ENCODE assay signal across 1 cellular context in the genomic region with DNA sequence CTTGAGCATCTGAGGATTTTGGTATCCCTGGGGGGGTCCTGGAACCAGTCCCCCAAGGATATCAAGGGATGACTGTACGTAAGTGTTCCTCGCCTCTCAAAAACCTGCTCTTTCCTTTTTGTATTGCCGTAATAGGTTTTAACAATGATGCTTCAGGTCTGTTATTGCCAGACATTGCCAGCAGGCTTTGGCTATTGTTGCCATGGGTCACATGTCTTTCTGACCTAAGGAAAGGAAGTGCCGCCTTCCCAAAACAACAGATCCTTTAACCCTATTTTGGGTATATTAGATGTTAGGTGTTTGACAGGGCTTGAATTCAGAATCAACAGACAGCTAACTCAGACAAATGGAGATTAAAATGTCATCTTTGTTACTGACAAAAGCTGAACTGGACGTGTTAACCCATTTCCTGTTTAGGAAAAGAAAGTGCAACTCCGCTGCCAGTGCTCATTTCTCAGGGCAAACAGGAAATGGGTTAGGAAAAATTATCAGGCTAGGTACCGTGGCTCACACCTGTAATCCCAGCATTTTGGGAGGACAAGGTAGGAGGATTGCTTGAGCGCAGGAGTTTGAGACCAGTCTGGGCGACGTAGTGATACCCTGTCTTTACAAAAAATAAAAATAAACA.
TF ChIP-seq lines count a peak whose summit lies in the region.

No MANE protein-coding gene starts in this region.

TF ChIP-seq in HCT116, 20 proteins besides CTCF, POLR2A, EP300 and RAD21 (continued from another document):
- no peak for TF ChIP-seq REST (IDR thresholded peaks at IDR 0.05; ENCODE audit: low read depth)
- TF ChIP-seq SIN3A (IDR thresholded peaks at IDR 0.05; ENCODE audit: low read depth) = no peak
- TF ChIP-seq ZFX (IDR thresholded peaks at IDR 0.05) = no peak
- TF ChIP-seq SRF (IDR thresholded peaks at IDR 0.05; ENCODE audit: low read depth) = no peak
